ENCODE assay signal across 8 cellular contexts in genomic region chr1:40774266-40774998, GRCh38. TPM values are rescaled to one million over a fixed set of nuclear protein-coding genes. Genes with fewer than 3 reads are reported as not detected.
DNase-seq lines count a peak whose midpoint lies in the region; ATAC-seq and TF ChIP-seq lines count a peak whose summit lies in the region.

No MANE protein-coding gene starts in this region.

- POLR2A ChIA-PET in GM10248 (lab: Yijun Ruan, JAX), result no interaction called here

- H3K4me3 ChIP-seq in osteoblast (ENCODE audit: insufficient read depth, low read length), result no peak overlapping the region

- H3K4me1 Mint-ChIP-seq in type B pancreatic cell (ENCODE audit: unreplicated experiment), result peaks cover 6% of the 10 kb centered on the region

- TF ChIP-seq CTCF in GM10248 (IDR thresholded peaks at IDR 0.05; ENCODE audit: control extremely low read depth, extremely low read depth, low read depth, missing control alignments) (peak; percentile 84), osteoblast (IDR thresholded peaks at IDR 0.05; ENCODE audit: extremely low read depth, low read depth, low read length) (peak; percentile 74), type B pancreatic cell (conservative IDR thresholded peaks at IDR 0.05) (peak; percentile 82)

- no peaks in the 10 kb centered on the region for H4K20me1 ChIP-seq in osteoblast (ENCODE audit: insufficient read depth, low read length)

- no peak overlapping the region for H3K27ac ChIP-seq in osteoblast (ENCODE audit: low read depth, low read length)

- ATAC-seq in HG03469 (IDR thresholded peaks at IDR 0.05; ENCODE audit: unreplicated experiment), result no peak

- CTCF ChIA-PET in GM10248 (lab: Yijun Ruan, JAX), result interaction anchor here (0.6 to 8.4 kb wide), 55 partner anchors 8 to 630 kb away, joined by 3 to 232 read pairs (median 6); partner anchors contain the start of genes CITED4, NFYC and RIMS3

- H3K27ac Mint-ChIP-seq in type B pancreatic cell, result peak overlapping the region; percentile 0

- no peak for TF ChIP-seq POLR2A in erythroblast (IDR thresholded peaks at IDR 0.05; ENCODE audit: low read length)

- H3K36me3 Mint-ChIP-seq in type B pancreatic cell, result peaks cover 25% of the 10 kb centered on the region

- peaks cover 11% of the 10 kb centered on the region for H3K9me3 Mint-ChIP-seq in type B pancreatic cell

- H2AFZ ChIP-seq in osteoblast (ENCODE audit: low read length), result no peak overlapping the region

- H3K36me3 ChIP-seq in osteoblast (ENCODE audit: insufficient read depth, low read length), result peaks cover 7% of the 10 kb centered on the region

- H3K4me1 ChIP-seq in osteoblast (ENCODE audit: insufficient read depth, low read length), result no peaks in the 10 kb centered on the region

- no peaks in the 10 kb centered on the region for H3K9me3 ChIP-seq in osteoblast (ENCODE audit: low read depth, low read length)

- H3K79me2 ChIP-seq in osteoblast (ENCODE audit: insufficient read depth, low read length), result no peaks in the 10 kb centered on the region

- peak; percentile 68 for DNase-seq in GM10248 (ENCODE audit: extremely low spot score)
- peak; percentile 6 for DNase-seq in NCI-H460 (ENCODE audit: extremely low read depth, low read depth)
- DNase-seq in activated CD8-positive, alpha-beta memory T cell treated with anti-CD3 and anti-CD28 coated beads for 48 hours (ENCODE audit: low read depth in 2 of 3, low spot score in 2 of 3), result peak; percentile 20 to 45 (median 32)
- peak; percentile 63 to 83 for DNase-seq in erythroblast (lab: John Stamatoyannopoulos, UW)
- DNase-seq in osteoblast (ENCODE audit: insufficient read length, low spot score, missing footprints), result peak; percentile 39
- no peak for DNase-seq in type B pancreatic cell (ENCODE audit: extremely low spot score, unreplicated experiment)
- DNase-seq in NCI-H2107 treated with DMSO at 0.1 percent for 48 hours (lab: John Stamatoyannopoulos, UW; ENCODE audit: unreplicated experiment), result no peak

- H3K27me3 ChIP-seq in osteoblast (ENCODE audit: insufficient read depth, low read length), result no peaks in the 10 kb centered on the region

- H3K4me3 Mint-ChIP-seq in type B pancreatic cell, result peak overlapping the region; percentile 10

- H3K4me2 ChIP-seq in osteoblast (ENCODE audit: insufficient read depth, low read length), result no peak overlapping the region

- H3K27me3 Mint-ChIP-seq in type B pancreatic cell, result no peaks in the 10 kb centered on the region

RNA-seq across cellular contexts. Expression of gene KCNQ4, which starts 9.2 kb away (rescaled TPM):
- 0.74 and 0.84 TPM in 2 replicates for total RNA-seq in NCI-H460 (2014; rRNA removed; shearing (Covaris generic))
- 0.55 and 0.81 TPM in 2 replicates for polyA plus RNA-seq in NCI-H460 (2014; cell fraction: nucleus; rRNA removed)
- total RNA-seq in osteoblast (not detected in 2 replicates), type B pancreatic cell (ENCODE audit: low replicate concordance) (0.85 and 1.1 TPM in 2 replicates)

Comparison
In these comparisons a context has a peak if more than half of its experiments do, and no peak if none do; other contexts are left out.
1. DNase-seq: peak in GM10248 (single experiment), NCI-H460 (single experiment), activated CD8-positive, alpha-beta memory T cell treated with anti-CD3 and anti-CD28 coated beads for 48 hours (3 of 3), erythroblast (2 of 2) and osteoblast (single experiment); none in type B pancreatic cell (single experiment) and NCI-H2107 treated with DMSO at 0.1 percent for 48 hours (single experiment).
2. Peak in every context shown above with its lines, with median percentiles within 50 percentile points of each other: CTCF ChIP-seq.